13 cellular contexts compared by ENCODE assay signal in genomic region chr12:132190834-132191500, GRCh38. TPM values are rescaled to one million over a fixed set of nuclear protein-coding genes. Genes with fewer than 3 reads are reported as not detected.
DNase-seq lines count a peak whose midpoint lies in the region; ATAC-seq and TF ChIP-seq lines count a peak whose summit lies in the region.
"Had no signal": no experiment of that assay in that cellular context is flagged by ENCODE, and none has a peak within 500 bp of the region (broad histone marks: within the 10 kb centered on the region; RNA-seq: fewer than 3 reads in every experiment).

No MANE protein-coding gene starts in this region.

- H3K27ac Mint-ChIP-seq in natural killer cell, result no peak overlapping the region
- no peak overlapping the region for H3K27ac Mint-ChIP-seq in natural killer cell treated with Interleukin-12 subunit alpha and Interleukin-12 subunit beta and Interleukin-15 and Interleukin-18, amount 100 ng/mL, for 72 hours
- H3K27ac Mint-ChIP-seq in T-helper 17 cell, result peak overlapping the region; percentile 68
- peak overlapping the region in 1 of 6 donors; percentile 79 for H3K27ac Mint-ChIP-seq in immature natural killer cell

- H3K36me3 Mint-ChIP-seq in natural killer cell (no peaks in the 10 kb centered on the region), T-helper 17 cell (ENCODE audit: low read depth) (peaks cover 2% of the 10 kb centered on the region), immature natural killer cell (peaks cover 0 to 4% (median 4%) of the 10 kb centered on the region in 3 donors)
- H3K36me3 Mint-ChIP-seq in natural killer cell treated with Interleukin-12 subunit alpha and Interleukin-12 subunit beta and Interleukin-15 and Interleukin-18, amount 100 ng/mL, for 72 hours, result peaks cover under 1% of the 10 kb centered on the region

- H3K4me3 Mint-ChIP-seq in natural killer cell, result peak overlapping the region; percentile 88
- H3K4me3 Mint-ChIP-seq in natural killer cell treated with Interleukin-12 subunit alpha and Interleukin-12 subunit beta and Interleukin-15 and Interleukin-18, amount 100 ng/mL, for 72 hours, result no peak overlapping the region
- H3K4me3 Mint-ChIP-seq in T-helper 17 cell, result peak overlapping the region; percentile 98
- H3K4me3 Mint-ChIP-seq in immature natural killer cell, result peak overlapping the region; percentile 31 to 93 (median 79)

- no peak for DNase-seq in natural killer cell
- DNase-seq in natural killer cell treated with Interleukin-12 subunit alpha and Interleukin-12 subunit beta and Interleukin-15 and Interleukin-18, amount 100 ng/mL, for 72 hours (ENCODE audit: low spot score), result no peak
- DNase-seq in T-helper 17 cell, result no peak
- DNase-seq in immature natural killer cell, result no peak
- no peak for DNase-seq in GM13976 (ENCODE audit: low spot score)
- no peak for DNase-seq in DMS79 treated with DMSO at 0.1 percent for 48 hours (lab: John Stamatoyannopoulos, UW)
- DNase-seq in NOMO-1 (lab: John Stamatoyannopoulos, UW; ENCODE audit: unreplicated experiment in 2 of 2), result no peak
- DNase-seq in upper lobe of right lung, result no peak
- DNase-seq: activated gamma-delta T cell treated with Interleukin-2 at 50 U/mL for 16 hours; midbrain; NCI-H69; RPMI8226; stimulated activated CD4-positive, alpha-beta T cell treated with anti-CD3 and anti-CD28 coated beads, Interleukin-12 subunit alpha, Interleukin-12 subunit beta, amount 100 ng/mL, for 4 hours had no signal

- ATAC-seq in natural killer cell (no peak), T-helper 17 cell (no peak), upper lobe of right lung (no peak)
- ATAC-seq in natural killer cell treated with Interleukin-12 subunit alpha and Interleukin-12 subunit beta and Interleukin-15 and Interleukin-18, amount 100 ng/mL, for 72 hours, result no peak

- H3K9me3 ChIP-seq in T-helper 17 cell (ENCODE audit: control insufficient read depth, low read length, poor library complexity, severe bottlenecking), result no peaks in the 10 kb centered on the region
- no peaks in the 10 kb centered on the region for H3K9me3 ChIP-seq in upper lobe of right lung

- H3K9me3 Mint-ChIP-seq in natural killer cell (no peaks in the 10 kb centered on the region), immature natural killer cell (peaks cover 3 to 7% (median 5%) of the 10 kb centered on the region in 6 donors)
- H3K9me3 Mint-ChIP-seq in natural killer cell treated with Interleukin-12 subunit alpha and Interleukin-12 subunit beta and Interleukin-15 and Interleukin-18, amount 100 ng/mL, for 72 hours, result peaks cover 3% of the 10 kb centered on the region

- H3K4me1 Mint-ChIP-seq in natural killer cell (peaks cover 22 to 25% of the 10 kb centered on the region in 2 donors), T-helper 17 cell (peaks cover 20% of the 10 kb centered on the region), immature natural killer cell (peaks cover 22 to 35% of the 10 kb centered on the region in 2 donors)
- H3K4me1 Mint-ChIP-seq in natural killer cell treated with Interleukin-12 subunit alpha and Interleukin-12 subunit beta and Interleukin-15 and Interleukin-18, amount 100 ng/mL, for 72 hours (ENCODE audit: low read depth in 2 of 2), result peaks cover 6 to 11% of the 10 kb centered on the region in 2 donors

- H3K27me3 Mint-ChIP-seq in natural killer cell (ENCODE audit: low read depth in 2 of 2) (peaks cover 0 to 2% of the 10 kb centered on the region in 2 donors), T-helper 17 cell (no peaks in the 10 kb centered on the region), immature natural killer cell (ENCODE audit: low read depth in 3 of 3) (peaks cover 3 to 8% (median 3%) of the 10 kb centered on the region in 3 donors)
- H3K27me3 Mint-ChIP-seq in natural killer cell treated with Interleukin-12 subunit alpha and Interleukin-12 subunit beta and Interleukin-15 and Interleukin-18, amount 100 ng/mL, for 72 hours, result peaks cover 0 to 5% of the 10 kb centered on the region in 2 donors

- H3K4me1 ChIP-seq in upper lobe of right lung, result peaks cover 5% of the 10 kb centered on the region

- H3K4me3 ChIP-seq in upper lobe of right lung, result no peak overlapping the region

- H3K36me3 ChIP-seq in upper lobe of right lung, result no peaks in the 10 kb centered on the region

- intact Hi-C loops in natural killer cell (cut with micrococcal nuclease), result no loop called here
- intact Hi-C loops in upper lobe of right lung (cut with DNase I), result no loop called here

- H3K27ac ChIP-seq in upper lobe of right lung, result no peak overlapping the region

- no peak for TF ChIP-seq CTCF in natural killer cell (IDR thresholded peaks at IDR 0.05)
- TF ChIP-seq CTCF in GM13976 (IDR thresholded peaks at IDR 0.05; ENCODE audit: borderline replicate concordance, control extremely low read depth, extremely low read depth, insufficient read depth, missing control alignments), result no peak
- no peak for TF ChIP-seq CTCF in upper lobe of right lung (IDR thresholded peaks at IDR 0.05)

- H3K27me3 ChIP-seq in upper lobe of right lung, result no peaks in the 10 kb centered on the region

- in situ Hi-C loops in GM13976 (cut with MboI; ENCODE audit: low sequenced_read_pairs, unreplicated experiment), result no loop called here

RNA-seq across cellular contexts. Expression of gene NOC4L, which starts 46.7 kb away (rescaled TPM):
- 10 to 100 TPM; 21.0 to 30.2 (median 21.7) TPM for total RNA-seq in natural killer cell
- total RNA-seq in natural killer cell treated with Interleukin-12 subunit alpha and Interleukin-12 subunit beta and Interleukin-15 and Interleukin-18, amount 100 ng/mL, for 72 hours, result 10 to 100 TPM; 28.0 to 48.2 TPM
- 10 to 100 TPM; 20.7 to 21.6 TPM for total RNA-seq in T-helper 17 cell
- polyA plus RNA-seq in immature natural killer cell, result 10 to 100 TPM; 16.4 to 28.5 (median 17.2) TPM
- total RNA-seq in upper lobe of right lung, result 16.5 TPM

RNA-seq across cellular contexts. Expression of gene DDX51, which starts 46.8 kb away (rescaled TPM):
- total RNA-seq in natural killer cell, result 10 to 100 TPM; 39.5 to 55.9 (median 54.2) TPM
- total RNA-seq in natural killer cell treated with Interleukin-12 subunit alpha and Interleukin-12 subunit beta and Interleukin-15 and Interleukin-18, amount 100 ng/mL, for 72 hours, result 10 to 100 TPM; 29.5 to 83.7 TPM
- 10 to 100 TPM; 38.2 to 40.9 TPM for total RNA-seq in T-helper 17 cell
- 1 to 10 TPM; 2.9 to 6.3 (median 5.0) TPM for polyA plus RNA-seq in immature natural killer cell
- total RNA-seq in upper lobe of right lung, result 16.2 TPM
